ENCODE assay signal across 12 cellular contexts in the genomic region with DNA sequence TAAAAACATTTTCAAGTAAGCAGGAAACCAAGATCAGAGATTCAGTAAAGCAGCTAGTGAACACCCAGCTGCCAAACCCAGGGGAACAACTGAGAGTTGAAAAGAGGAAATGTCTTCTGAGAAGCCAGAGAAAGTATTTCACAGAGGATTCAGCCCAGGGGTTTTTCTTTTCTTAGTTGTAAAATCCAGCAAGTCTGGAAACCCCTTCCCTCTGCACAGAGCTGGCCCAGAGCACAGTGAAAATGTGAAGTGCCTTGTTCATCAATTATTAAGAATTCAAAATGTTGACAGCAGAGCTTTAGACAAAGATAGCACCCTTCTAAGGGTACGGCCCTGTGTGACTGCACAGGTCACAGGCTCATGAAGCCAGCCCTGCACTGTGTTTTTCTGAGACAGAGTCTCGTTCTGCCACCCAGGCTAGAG. TPM values are rescaled to one million over a fixed set of nuclear protein-coding genes. Genes with fewer than 3 reads are reported as not detected.
DNase-seq lines count a peak whose midpoint lies in the region; ATAC-seq and TF ChIP-seq lines count a peak whose summit lies in the region.
"Had no signal": no experiment of that assay in that cellular context is flagged by ENCODE, and none has a peak within 500 bp of the region (broad histone marks: within the 10 kb centered on the region; RNA-seq: fewer than 3 reads in every experiment).

No MANE protein-coding gene starts in this region.

- H3K36me3 Mint-ChIP-seq in CD4-positive, alpha-beta memory T cell, result peaks cover 0 to 5% of the 10 kb centered on the region in 2 donors
- H3K36me3 Mint-ChIP-seq in activated CD8-positive, alpha-beta T cell treated with anti-CD3 and anti-CD28 coated beads for 36 hours (ENCODE audit: low read depth), result no peaks in the 10 kb centered on the region

- H3K9me3 Mint-ChIP-seq in CD4-positive, alpha-beta memory T cell, result peaks cover 2 to 20% (median 11%) of the 10 kb centered on the region in 8 donors
- peaks cover 13% of the 10 kb centered on the region for H3K9me3 Mint-ChIP-seq in activated CD8-positive, alpha-beta T cell treated with anti-CD3 and anti-CD28 coated beads for 36 hours

- peaks cover 8 to 13% (median 9%) of the 10 kb centered on the region in 4 donors for H3K4me1 Mint-ChIP-seq in CD4-positive, alpha-beta memory T cell
- peaks cover 15% of the 10 kb centered on the region for H3K4me1 Mint-ChIP-seq in activated CD8-positive, alpha-beta T cell treated with anti-CD3 and anti-CD28 coated beads for 36 hours (ENCODE audit: low read depth)

- H4K20me1 ChIP-seq in MM.1S (ENCODE audit: insufficient read depth, low read length), result no peaks in the 10 kb centered on the region

- H3K27me3 ChIP-seq in CD4-positive, alpha-beta memory T cell (ENCODE audit: insufficient read depth, low read length), result no peaks in the 10 kb centered on the region
- H3K27me3 ChIP-seq in MM.1S (replicated peaks; ENCODE audit: insufficient read depth, low read length), result no peaks in the 10 kb centered on the region

- peak overlapping the region in 5 of 7 donors; percentile 44 to 72 (median 54) for H3K27ac Mint-ChIP-seq in CD4-positive, alpha-beta memory T cell
- H3K27ac Mint-ChIP-seq in activated CD8-positive, alpha-beta T cell treated with anti-CD3 and anti-CD28 coated beads for 36 hours, result peak overlapping the region; percentile 51

- CTCF ChIA-PET in CD4-positive, alpha-beta memory T cell (lab: Charles Lee; ENCODE audit: partially characterized antibody), result no interaction called here
- CTCF ChIA-PET in activated CD8-positive, alpha-beta T cell treated with anti-CD3 and anti-CD28 coated beads for 36 hours (lab: Charles Lee), result no interaction called here

- peaks cover 7% of the 10 kb centered on the region for H3K4me1 ChIP-seq in CD4-positive, alpha-beta memory T cell (ENCODE audit: insufficient read depth, low read length)
- no peaks in the 10 kb centered on the region for H3K4me1 ChIP-seq in MM.1S (ENCODE audit: low read length)

- no peaks in the 10 kb centered on the region for H3K79me2 ChIP-seq in MM.1S (ENCODE audit: low read length)

- no peaks in the 10 kb centered on the region for H3K9me2 ChIP-seq in MM.1S (replicated peaks; ENCODE audit: insufficient read depth, low read length)

- no peak overlapping the region for H3K4me3 ChIP-seq in CD4-positive, alpha-beta memory T cell (ENCODE audit: low read length in 2 of 2)
- no peak overlapping the region for H3K4me3 ChIP-seq in MM.1S (ENCODE audit: low read length)

- peak overlapping the region in 1 of 8 donors; percentile 36 for H3K4me3 Mint-ChIP-seq in CD4-positive, alpha-beta memory T cell
- H3K4me3 Mint-ChIP-seq in activated CD8-positive, alpha-beta T cell treated with anti-CD3 and anti-CD28 coated beads for 36 hours, result no peak overlapping the region

- H3K4me2 ChIP-seq in MM.1S (ENCODE audit: low read depth, low read length), result no peak overlapping the region

- H3K9ac ChIP-seq in MM.1S (ENCODE audit: low read length), result no peak overlapping the region

- POLR2A ChIA-PET in CD4-positive, alpha-beta memory T cell (lab: Charles Lee; ENCODE audit: partially characterized antibody), result interaction anchor here (1.0 kb wide), 1 partner anchor 28 kb away, joined by 3 read pairs; no protein-coding TSS in a partner anchor
- POLR2A ChIA-PET in activated CD8-positive, alpha-beta T cell treated with anti-CD3 and anti-CD28 coated beads for 36 hours (lab: Charles Lee), result interaction anchor here (2.1 kb wide), 1 partner anchor 28 kb away, joined by 5 read pairs; a partner anchor contains a TSS

- H2AFZ ChIP-seq in MM.1S (ENCODE audit: low read length), result no peak overlapping the region

- ATAC-seq in GM19351 (IDR thresholded peaks at IDR 0.05; ENCODE audit: unreplicated experiment) (peak; percentile 90), HG03139 (IDR thresholded peaks at IDR 0.05; ENCODE audit: unreplicated experiment) (peak; percentile 69), GM19035 (IDR thresholded peaks at IDR 0.05; ENCODE audit: unreplicated experiment) (no peak)
- ATAC-seq in activated CD8-positive, alpha-beta T cell treated with anti-CD3 and anti-CD28 coated beads for 36 hours, result peak; percentile 49

- no peak for DNase-seq in CD4-positive, alpha-beta memory T cell
- DNase-seq in activated CD8-positive, alpha-beta T cell treated with anti-CD3 and anti-CD28 coated beads for 36 hours, result no peak
- DNase-seq in MM.1S (no peak), HPDE6-E6E7 (ENCODE audit: extremely low spot score) (no peak), amniotic stem cell (lab: John Stamatoyannopoulos, UW) (no peak)
- DNase-seq: anterior cingulate cortex, C1 segment of cervical spinal cord, NCI-H748 treated with DMSO at 0.1 percent for 48 hours, WERI-Rb-1 had no signal

- no peaks in the 10 kb centered on the region for H3K9me3 ChIP-seq in CD4-positive, alpha-beta memory T cell (ENCODE audit: control insufficient read depth in 1 of 2, low read length in 2 of 2)
- no peaks in the 10 kb centered on the region for H3K9me3 ChIP-seq in MM.1S (replicated peaks; ENCODE audit: insufficient read depth, low read length)

- intact Hi-C loops in CD4-positive, alpha-beta memory T cell (cut with micrococcal nuclease), result no loop called here
- intact Hi-C loops in activated CD8-positive, alpha-beta T cell treated with anti-CD3 and anti-CD28 coated beads for 36 hours (cut with micrococcal nuclease), result no loop called here

- no peaks in the 10 kb centered on the region for H3K36me3 ChIP-seq in CD4-positive, alpha-beta memory T cell (ENCODE audit: insufficient read depth, low read length)
- H3K36me3 ChIP-seq in MM.1S (replicated peaks; ENCODE audit: insufficient read depth, low read length), result no peaks in the 10 kb centered on the region
- H3K36me3 ChIP-seq: WERI-Rb-1 had no signal

- no peaks in the 10 kb centered on the region for H3F3A ChIP-seq in MM.1S (ENCODE audit: insufficient read depth, low read length)

- no peak for TF ChIP-seq CTCF in activated CD8-positive, alpha-beta T cell treated with anti-CD3 and anti-CD28 coated beads for 36 hours (IDR thresholded peaks at IDR 0.05)
- TF ChIP-seq CTCF in MM.1S (IDR thresholded peaks at IDR 0.05; ENCODE audit: low read length), result no peak

- H3K27me3 Mint-ChIP-seq in CD4-positive, alpha-beta memory T cell, result peaks cover 3 to 5% of the 10 kb centered on the region in 2 donors
- H3K27me3 Mint-ChIP-seq in activated CD8-positive, alpha-beta T cell treated with anti-CD3 and anti-CD28 coated beads for 36 hours, result peaks cover 2% of the 10 kb centered on the region

- H3K27ac ChIP-seq in CD4-positive, alpha-beta memory T cell (ENCODE audit: low read depth, low read length), result no peak overlapping the region
- H3K27ac ChIP-seq in MM.1S (ENCODE audit: low read length), result no peak overlapping the region
- H3K27ac ChIP-seq: WERI-Rb-1 had no signal

RNA-seq across cellular contexts. Expression of a gene that starts 28.4 kb away (rescaled TPM):
- total RNA-seq in CD4-positive, alpha-beta memory T cell, result 1 to 10 TPM; 3.2 to 3.9 TPM
- 1 to 10 TPM in 1 of 2 donors, under 1 TPM in 1; 0.63 to 4.6 TPM for polyA plus RNA-seq in CD4-positive, alpha-beta memory T cell
- total RNA-seq in activated CD8-positive, alpha-beta T cell treated with anti-CD3 and anti-CD28 coated beads for 36 hours, result 1 to 10 TPM; 3.1 to 3.5 TPM
